ENCODE assay signal across 29 cellular contexts in genomic region chr22:44943701-44944324, GRCh38.
"Had no signal": no experiment of that assay in that cellular context is flagged by ENCODE, and none has a peak within 500 bp of the region (broad histone marks: within the 10 kb centered on the region; RNA-seq: fewer than 3 reads in every experiment).

No MANE protein-coding gene starts in this region.

- H3K36me3 Mint-ChIP-seq: naive B cell; naive thymus-derived CD8-positive, alpha-beta T cell; natural killer cell treated with Interleukin-12 subunit alpha and Interleukin-12 subunit beta and Interleukin-15 and Interleukin-18, amount 100 ng/mL, for 72 hours; stimulated activated effector memory CD8-positive, alpha-beta T cell treated with anti-CD3 and anti-CD28 coated beads, Interleukin-12 subunit alpha, Interleukin-12 subunit beta, amount 100 ng/mL, for 72 hours; stimulated activated naive B cell treated with anti-CD40 and anti-IgM and Interleukin-4, amounts not matched to agents 10 μg/mL and 1 μg/mL and 100 μg/mL, for 72 hours had no signal

- H3K27me3 Mint-ChIP-seq: natural killer cell treated with Interleukin-12 subunit alpha and Interleukin-12 subunit beta and Interleukin-15 and Interleukin-18, amount 100 ng/mL, for 72 hours; progenitor cell of endocrine pancreas; stimulated activated naive CD8-positive, alpha-beta T cell treated with anti-CD3 and anti-CD28 coated beads, Interleukin-15, Interleukin-2, amounts not matched to agents 100 ng/mL and 50 ng/mL, for 24 hours had no signal

- H3K9me3 ChIP-seq: neutrophil, psoas muscle, right lobe of liver, sigmoid colon, stomach, thoracic aorta, thyroid gland, tibial nerve, upper lobe of left lung had no signal

- H3K4me1 Mint-ChIP-seq: naive B cell; naive thymus-derived CD8-positive, alpha-beta T cell; stimulated activated effector memory CD8-positive, alpha-beta T cell treated with anti-CD3 and anti-CD28 coated beads, Interleukin-12 subunit alpha, Interleukin-12 subunit beta, amount 100 ng/mL, for 72 hours; stimulated activated naive B cell treated with anti-CD40 and anti-IgM and Interleukin-4, amounts not matched to agents 10 μg/mL and 1 μg/mL and 100 μg/mL, for 72 hours had no signal

- ATAC-seq: naive thymus-derived CD8-positive, alpha-beta T cell; natural killer cell treated with Interleukin-12 subunit alpha and Interleukin-12 subunit beta and Interleukin-15 and Interleukin-18, amount 100 ng/mL, for 72 hours; psoas muscle; right cardiac atrium; right lobe of liver; stimulated activated effector memory CD8-positive, alpha-beta T cell treated with anti-CD3 and anti-CD28 coated beads, Interleukin-12 subunit alpha, Interleukin-12 subunit beta, amount 100 ng/mL, for 72 hours; stimulated activated naive B cell treated with anti-CD40 and anti-IgM and Interleukin-4, amounts not matched to agents 10 μg/mL and 1 μg/mL and 100 μg/mL, for 72 hours had no signal

- H3K27ac ChIP-seq: neutrophil, parathyroid adenoma, psoas muscle, right lobe of liver, sigmoid colon, stomach, thoracic aorta, thyroid gland, tibial nerve, upper lobe of left lung had no signal

- H2AFZ ChIP-seq: parathyroid adenoma had no signal

- FAIRE-seq: small intestine, urothelium cell line had no signal

- DNase-seq: naive B cell; nephron progenitor cell; nucleus accumbens; psoas muscle; right cardiac atrium; sigmoid colon; small intestine; stimulated activated CD4-positive, alpha-beta T cell treated with anti-CD3 and anti-CD28 coated beads, Interleukin-15, amount 100 ng/mL, for 24 hours; stimulated activated CD4-positive, alpha-beta T cell treated with anti-CD3 and anti-CD28 coated beads, Interleukin-2, amount 100 ng/mL, for 24 hours; stimulated activated CD4-positive, alpha-beta T cell treated with anti-CD3 and anti-CD28 coated beads, Interleukin-2, amount 100 ng/mL, for 48 hours; stimulated activated CD4-positive, alpha-beta T cell treated with anti-CD3 and anti-CD28 coated beads, Interleukin-4, amount 100 ng/mL, for 24 hours; stimulated activated naive B cell treated with anti-CD40 and anti-IgM and Interleukin-4, amounts not matched to agents 10 μg/mL and 1 μg/mL and 100 μg/mL, for 72 hours; stimulated activated naive CD4-positive, alpha-beta T cell treated with Interleukin-2 at 50 U/mL for 16 hours; stomach; thyroid gland; trophoblast cell; upper lobe of left lung had no signal

- H3K4me3 ChIP-seq: psoas muscle, right lobe of liver, sigmoid colon, stomach, thoracic aorta, thyroid gland, tibial nerve, upper lobe of left lung had no signal

- H3K4me3 Mint-ChIP-seq: naive B cell; naive thymus-derived CD8-positive, alpha-beta T cell; natural killer cell treated with Interleukin-12 subunit alpha and Interleukin-12 subunit beta and Interleukin-15 and Interleukin-18, amount 100 ng/mL, for 72 hours; neural crest cell; stimulated activated effector memory CD8-positive, alpha-beta T cell treated with anti-CD3 and anti-CD28 coated beads, Interleukin-12 subunit alpha, Interleukin-12 subunit beta, amount 100 ng/mL, for 72 hours; stimulated activated naive B cell treated with anti-CD40 and anti-IgM and Interleukin-4, amounts not matched to agents 10 μg/mL and 1 μg/mL and 100 μg/mL, for 72 hours; stimulated activated naive CD8-positive, alpha-beta T cell treated with anti-CD3 and anti-CD28 coated beads, Interleukin-15, Interleukin-2, amounts not matched to agents 100 ng/mL and 50 ng/mL, for 24 hours had no signal

- H3K79me2 ChIP-seq: parathyroid adenoma had no signal

- H3K27me3 ChIP-seq: neutrophil, right lobe of liver, thyroid gland, upper lobe of left lung had no signal

- H3K9me3 Mint-ChIP-seq: naive B cell; naive thymus-derived CD8-positive, alpha-beta T cell; natural killer cell treated with Interleukin-12 subunit alpha and Interleukin-12 subunit beta and Interleukin-15 and Interleukin-18, amount 100 ng/mL, for 72 hours; nephron progenitor cell; neural crest cell; stimulated activated effector memory CD8-positive, alpha-beta T cell treated with anti-CD3 and anti-CD28 coated beads, Interleukin-12 subunit alpha, Interleukin-12 subunit beta, amount 100 ng/mL, for 72 hours; stimulated activated naive B cell treated with anti-CD40 and anti-IgM and Interleukin-4, amounts not matched to agents 10 μg/mL and 1 μg/mL and 100 μg/mL, for 72 hours; stimulated activated naive CD8-positive, alpha-beta T cell treated with anti-CD3 and anti-CD28 coated beads, Interleukin-15, Interleukin-2, amounts not matched to agents 100 ng/mL and 50 ng/mL, for 24 hours had no signal

- H3K4me1 ChIP-seq: parathyroid adenoma, psoas muscle, right lobe of liver, sigmoid colon, stomach, thyroid gland, tibial nerve, upper lobe of left lung had no signal

- H3K27ac Mint-ChIP-seq: naive B cell; naive thymus-derived CD8-positive, alpha-beta T cell; natural killer cell treated with Interleukin-12 subunit alpha and Interleukin-12 subunit beta and Interleukin-15 and Interleukin-18, amount 100 ng/mL, for 72 hours; progenitor cell of endocrine pancreas; stimulated activated effector memory CD8-positive, alpha-beta T cell treated with anti-CD3 and anti-CD28 coated beads, Interleukin-12 subunit alpha, Interleukin-12 subunit beta, amount 100 ng/mL, for 72 hours; stimulated activated naive B cell treated with anti-CD40 and anti-IgM and Interleukin-4, amounts not matched to agents 10 μg/mL and 1 μg/mL and 100 μg/mL, for 72 hours; stimulated activated naive CD8-positive, alpha-beta T cell treated with anti-CD3 and anti-CD28 coated beads, Interleukin-15, Interleukin-2, amounts not matched to agents 100 ng/mL and 50 ng/mL, for 24 hours had no signal

- H3K36me3 ChIP-seq: neutrophil, right lobe of liver, sigmoid colon, stomach, thoracic aorta, thyroid gland, tibial nerve, upper lobe of left lung had no signal

- H3K9ac ChIP-seq: parathyroid adenoma had no signal
